Comparison of ENCODE assay signal across 8 cellular contexts in the genomic region with DNA sequence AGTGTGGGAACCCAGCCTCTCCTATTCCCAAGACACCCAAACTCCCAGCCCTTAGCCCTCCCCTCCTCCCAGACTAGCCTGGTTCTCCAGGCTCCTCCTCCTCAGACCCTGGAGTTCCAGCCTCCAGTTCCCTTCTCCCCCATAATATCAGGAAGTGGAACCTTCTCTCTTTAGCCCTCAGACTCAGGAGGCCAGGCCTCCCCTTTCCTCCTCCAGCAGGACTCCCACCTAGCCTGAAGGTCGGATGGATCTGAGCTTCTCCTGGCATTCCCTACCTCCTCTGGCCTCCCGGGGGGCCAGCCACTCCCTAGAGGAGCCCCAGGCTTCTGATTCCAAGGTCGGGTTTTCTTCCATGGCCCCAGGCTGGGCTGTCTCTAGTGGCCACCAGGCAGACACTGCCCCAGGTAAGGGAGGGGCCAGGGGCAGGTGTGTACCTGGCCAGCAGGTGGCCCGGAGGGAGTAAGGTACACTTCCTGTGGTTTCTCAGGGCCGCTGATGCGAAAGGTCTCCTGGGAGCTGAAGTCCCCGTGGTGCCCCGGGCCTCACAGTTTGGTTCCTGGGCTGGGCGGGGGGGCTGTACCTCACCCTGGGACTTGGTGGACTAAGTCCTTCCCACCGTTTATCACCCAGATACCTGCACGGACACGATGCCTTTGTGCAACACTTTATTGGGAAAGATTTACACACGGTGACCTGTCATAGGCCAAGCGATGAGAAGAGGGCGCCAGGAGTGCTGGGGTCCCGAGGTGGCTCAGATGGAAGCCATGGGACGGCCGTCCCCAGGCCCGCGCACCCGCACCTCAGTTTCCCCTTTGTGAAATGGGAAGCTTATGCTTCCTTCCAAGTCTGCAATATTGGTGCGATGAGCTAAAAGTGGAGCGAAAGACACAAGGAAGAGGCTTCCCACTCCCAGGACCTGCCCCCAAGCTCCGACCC. TPM values are rescaled to one million over a fixed set of nuclear protein-coding genes. Genes with fewer than 3 reads are reported as not detected.
DNase-seq lines count a peak whose midpoint lies in the region; ATAC-seq, FAIRE-seq and TF ChIP-seq lines count a peak whose summit lies in the region.

A gene with protein sequence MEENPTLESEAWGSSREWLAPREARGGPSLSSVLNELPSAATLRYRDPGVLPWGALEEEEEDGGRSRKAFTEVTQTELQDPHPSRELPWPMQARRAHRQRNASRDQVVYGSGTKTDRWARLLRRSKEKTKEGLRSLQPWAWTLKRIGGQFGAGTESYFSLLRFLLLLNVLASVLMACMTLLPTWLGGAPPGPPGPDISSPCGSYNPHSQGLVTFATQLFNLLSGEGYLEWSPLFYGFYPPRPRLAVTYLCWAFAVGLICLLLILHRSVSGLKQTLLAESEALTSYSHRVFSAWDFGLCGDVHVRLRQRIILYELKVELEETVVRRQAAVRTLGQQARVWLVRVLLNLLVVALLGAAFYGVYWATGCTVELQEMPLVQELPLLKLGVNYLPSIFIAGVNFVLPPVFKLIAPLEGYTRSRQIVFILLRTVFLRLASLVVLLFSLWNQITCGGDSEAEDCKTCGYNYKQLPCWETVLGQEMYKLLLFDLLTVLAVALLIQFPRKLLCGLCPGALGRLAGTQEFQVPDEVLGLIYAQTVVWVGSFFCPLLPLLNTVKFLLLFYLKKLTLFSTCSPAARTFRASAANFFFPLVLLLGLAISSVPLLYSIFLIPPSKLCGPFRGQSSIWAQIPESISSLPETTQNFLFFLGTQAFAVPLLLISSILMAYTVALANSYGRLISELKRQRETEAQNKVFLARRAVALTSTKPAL (minus strand): TSS at position 397 of the 936 bp plus-strand sequence. CDS start 43 bp downstream, at position 354.

- peaks cover 0 to 17% (median 0%) of the 10 kb centered on the region in 3 donors for H3K36me3 ChIP-seq in esophagus squamous epithelium
- no peaks in the 10 kb centered on the region for H3K36me3 ChIP-seq in prostate gland
- no peaks in the 10 kb centered on the region for H3K36me3 ChIP-seq in aorta (ENCODE audit: control insufficient read depth in 1 of 2, insufficient read depth in 2 of 2, low read length in 1 of 2)

- H3K4me3 ChIP-seq in esophagus squamous epithelium, result peak within 1 kb of the TSS; percentile 26 to 65 (median 50)
- peak within 1 kb of the TSS; percentile 36 to 42 for H3K4me3 ChIP-seq in prostate gland
- H3K4me3 ChIP-seq in aorta (ENCODE audit: low read length in 2 of 2), result no peak within 1 kb of the TSS

- 11 to 13% methylated on average over 9 to 12 of the region's 24 CpGs for WGBS in esophagus squamous epithelium, 2 donors
- 36% methylated on average over 23 of the region's 24 CpGs for WGBS in prostate gland
- 29 to 32% methylated on average over 24 of the region's 24 CpGs for WGBS in aorta, 2 donors

- H3K27me3 ChIP-seq in esophagus squamous epithelium (peaks cover 0 to 4% (median 0%) of the 10 kb centered on the region in 4 donors), prostate gland (replicated peaks; ENCODE audit: insufficient read depth) (no peaks in the 10 kb centered on the region), aorta (ENCODE audit: control insufficient read depth in 1 of 2, insufficient read depth in 2 of 2, low read length in 1 of 2) (no peaks in the 10 kb centered on the region)

- DNase-seq in GM12891 (ENCODE audit: insufficient read length, low spot score) (no peak), NCI-H510A (lab: John Stamatoyannopoulos, UW) (peak; percentile 89), esophagus squamous epithelium (lab: John Stamatoyannopoulos, UW) (no peak), prostate gland (ENCODE audit: low spot score) (peak; percentile 74), AG20443 (ENCODE audit: low spot score) (no peak), aorta (no peak), HCEC 1CT (no peak), NCI-H1048 (lab: John Stamatoyannopoulos, UW) (no peak)

- TF ChIP-seq CTCF in esophagus squamous epithelium (IDR thresholded peaks at IDR 0.05) (peak in 4 of 6 experiments; percentile 35 to 55 (median 42)), prostate gland (IDR thresholded peaks at IDR 0.05) (peak in 3 of 4 experiments; percentile 15 to 86 (median 70))

- FAIRE-seq in GM12891 (lab: Jason Lieb, UNC), result no peak

- H3K4me1 ChIP-seq in esophagus squamous epithelium, result peaks cover 8 to 32% (median 11%) of the 10 kb centered on the region in 3 donors
- no peaks in the 10 kb centered on the region for H3K4me1 ChIP-seq in prostate gland (replicated peaks)
- H3K4me1 ChIP-seq in aorta (ENCODE audit: control insufficient read depth in 1 of 2, insufficient read depth in 2 of 2, low read length in 2 of 2), result no peaks in the 10 kb centered on the region

- H3K27ac ChIP-seq in esophagus squamous epithelium (peak within 1 kb of the TSS; percentile 51 to 87 (median 69)), prostate gland (peak within 1 kb of the TSS; percentile 86 to 89), aorta (ENCODE audit: low read depth in 1 of 2, low read length in 2 of 2) (no peak within 1 kb of the TSS)

- intact Hi-C loops in esophagus squamous epithelium (cut with DNase I) (no loop called here), prostate gland (cut with DNase I) (no loop called here), aorta (cut with DNase I) (no loop called here)

- H3K9me3 ChIP-seq in esophagus squamous epithelium, result no peaks in the 10 kb centered on the region
- H3K9me3 ChIP-seq in prostate gland, result no peaks in the 10 kb centered on the region
- H3K9me3 ChIP-seq in aorta (ENCODE audit: control insufficient read depth, low read length), result no peaks in the 10 kb centered on the region

- ATAC-seq in aorta (ENCODE audit: low FRiP score), result no peak

- TF ChIP-seq POLR2A in GM12891 (IDR thresholded peaks at IDR 0.05; ENCODE audit: low read depth, low read length) (no peak), esophagus squamous epithelium (IDR thresholded peaks at IDR 0.05) (no peak), prostate gland (IDR thresholded peaks at IDR 0.05) (peak; percentile 51)

TF ChIP-seq in GM12891, 5 proteins besides CTCF, POLR2A, EP300 and RAD21:
- TF ChIP-seq PAX5 (IDR thresholded peaks at IDR 0.05; ENCODE audit: insufficient read depth, low read length, severe bottlenecking) (no peak), POU2F2 (IDR thresholded peaks at IDR 0.05; ENCODE audit: low read depth, low read length) (no peak), SPI1 (IDR thresholded peaks at IDR 0.05; ENCODE audit: low read depth, low read length) (0 out of 2 replicates have a peak, but pooled peaks have one; percentile 6), POLR2AphosphoS5 (IDR thresholded peaks at IDR 0.05; ENCODE audit: low read depth, low read length) (no peak)

RNA-seq across cellular contexts. Expression of the gene that starts here (rescaled TPM):
- polyA plus RNA-seq in GM12891 (2012; ENCODE audit: low read depth, missing spikeins), result 0.68 TPM
- total RNA-seq in esophagus squamous epithelium (10 to 100 TPM in 3 of 4 donors, 1 to 10 TPM in 1; 4.0 to 45.6 (median 17.5) TPM), prostate gland (10 to 100 TPM; 40.2 to 88.6 TPM), aorta (1 to 10 TPM; 1.2 to 7.4 TPM)
- polyA plus RNA-seq in aorta, result 10 to 100 TPM in 1 of 2 donors, under 1 TPM in 1; 0.08 to 15.8 TPM

Comparison
In these comparisons a context has a peak if more than half of its experiments do, and no peak if none do; other contexts are left out.
1. DNase-seq: peak in NCI-H510A (single experiment) and prostate gland (single experiment); none in GM12891 (single experiment), esophagus squamous epithelium (single experiment), AG20443 (single experiment), aorta (0 of 2), HCEC 1CT (single experiment) and NCI-H1048 (single experiment).
2. H3K27ac ChIP-seq: peak in esophagus squamous epithelium (4 of 4) and prostate gland (2 of 2); none in aorta (0 of 2).
3. H3K4me3 ChIP-seq: peak in esophagus squamous epithelium (4 of 4) and prostate gland (2 of 2); none in aorta (0 of 2).